In the genomic region with DNA sequence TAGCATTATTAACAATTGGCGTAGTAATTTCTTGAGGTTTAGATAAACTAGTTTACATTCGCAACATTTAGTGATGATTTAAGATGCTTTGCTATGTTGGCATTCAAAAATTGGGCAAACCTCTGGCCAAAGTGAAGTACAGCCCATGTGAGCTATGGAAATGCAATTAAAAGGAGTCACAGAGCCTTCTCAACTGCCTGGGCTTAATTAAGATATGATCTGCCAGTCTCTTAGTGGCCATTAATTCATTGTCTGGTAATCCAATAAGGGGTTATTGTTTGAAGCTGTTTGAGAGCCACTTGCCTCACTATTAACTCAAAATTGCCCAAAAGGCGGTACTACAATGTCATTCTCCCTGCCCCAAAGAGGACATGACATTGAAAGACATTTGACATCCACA, we compare ENCODE assay signal across 22 cellular contexts.
DNase-seq lines count a peak whose midpoint lies in the region; ATAC-seq and TF ChIP-seq lines count a peak whose summit lies in the region.
"Had no signal": no experiment of that assay in that cellular context is flagged by ENCODE, and none has a peak within 500 bp of the region (broad histone marks: within the 10 kb centered on the region; RNA-seq: fewer than 3 reads in every experiment).

No MANE protein-coding gene starts in this region.

- no peaks in the 10 kb centered on the region for H3K9me3 ChIP-seq in RWPE2 (ENCODE audit: severe bottlenecking)
- no peaks in the 10 kb centered on the region for H3K9me3 ChIP-seq in mesenchymal stem cell (ENCODE audit: control insufficient read depth, low read length)
- H3K9me3 ChIP-seq: A549, BLaER1 had no signal

- peaks cover 1 to 19% (median 1%) of the 10 kb centered on the region in 3 donors for H3K27me3 Mint-ChIP-seq in CD14-positive monocyte (ENCODE audit: low read depth in 3 of 3)

- peaks cover 6% of the 10 kb centered on the region for H3K79me1 ChIP-seq in mesenchymal stem cell (replicated peaks; ENCODE audit: low read length, poor library complexity, severe bottlenecking)

- H3K23ac ChIP-seq in mesenchymal stem cell (ENCODE audit: low read length in 2 of 2) = no peak overlapping the region

- no peak overlapping the region for H3K4ac ChIP-seq in mesenchymal stem cell (ENCODE audit: low read depth in 1 of 2, low read length in 2 of 2)

- H2BK12ac ChIP-seq in mesenchymal stem cell (ENCODE audit: low read length in 2 of 2) = no peak overlapping the region

- H2BK5ac ChIP-seq in mesenchymal stem cell (ENCODE audit: low read depth, low read length, poor library complexity, severe bottlenecking) = no peak overlapping the region

- ATAC-seq in RWPE2 (ENCODE audit: low read depth) (no peak), GM19023 (IDR thresholded peaks at IDR 0.05; ENCODE audit: unreplicated experiment) (no peak)
- ATAC-seq: A549; CD8-positive, alpha-beta T cell; GM12878; HCT116 had no signal

- no peak overlapping the region for H3K27ac Mint-ChIP-seq in CD14-positive monocyte
- H3K27ac Mint-ChIP-seq: CD8-positive, alpha-beta T cell; HFFc6 had no signal

- 98% methylated on average over 2 of the region's 3 CpGs for WGBS in mesenchymal stem cell

- DNase-seq in NCI-H1417 (lab: John Stamatoyannopoulos, UW) (peak in 2 of 3 experiments; percentile 16 to 78), NCI-H1417 treated with DMSO at 0.1 percent for 48 hours (lab: John Stamatoyannopoulos, UW) (no peak), NCI-H748 (lab: John Stamatoyannopoulos, UW; ENCODE audit: unreplicated experiment) (peak; percentile 61), RWPE2 (ENCODE audit: low spot score) (no peak), mesenchymal stem cell (no peak), GM19240 (ENCODE audit: insufficient read length, low spot score) (no peak), CD14-positive monocyte (ENCODE audit: low spot score) (no peak)
- DNase-seq: CD8-positive, alpha-beta T cell; DMS 273 treated with DMSO at 0.1 percent for 48 hours; DMS53; DND-41; EL; GOT3; H7; HFFc6; IMR-90 had no signal

- H3K36me3 Mint-ChIP-seq in CD14-positive monocyte = no peaks in the 10 kb centered on the region
- H3K36me3 Mint-ChIP-seq: CD8-positive, alpha-beta T cell had no signal

- H3K4me1 Mint-ChIP-seq in CD14-positive monocyte = no peaks in the 10 kb centered on the region

- H3K27me3 ChIP-seq in RWPE2 (ENCODE audit: insufficient read depth, poor library complexity, severe bottlenecking) (no peaks in the 10 kb centered on the region), mesenchymal stem cell (ENCODE audit: control insufficient read depth in 1 of 2, insufficient read depth in 1 of 2, low read length in 2 of 2) (no peaks in the 10 kb centered on the region)
- H3K27me3 ChIP-seq: BLaER1 had no signal

- no peak overlapping the region for H2BK15ac ChIP-seq in mesenchymal stem cell (ENCODE audit: low read depth, poor library complexity, severe bottlenecking)

- H3K9me3 Mint-ChIP-seq in CD14-positive monocyte = peaks cover 2 to 4% (median 2%) of the 10 kb centered on the region in 7 donors
- H3K9me3 Mint-ChIP-seq: HFFc6 had no signal

- H3K36me3 ChIP-seq in RWPE2 (ENCODE audit: low read depth) = no peaks in the 10 kb centered on the region
- no peaks in the 10 kb centered on the region for H3K36me3 ChIP-seq in mesenchymal stem cell (ENCODE audit: control insufficient read depth in 1 of 2, insufficient read depth in 2 of 2, low read depth in 1 of 2, low read length in 2 of 2)
- H3K36me3 ChIP-seq: BLaER1 had no signal

- no peak overlapping the region for H3K4me3 Mint-ChIP-seq in CD14-positive monocyte
- H3K4me3 Mint-ChIP-seq: CD8-positive, alpha-beta T cell; HFFc6 had no signal

- no peak overlapping the region for H3K4me3 ChIP-seq in RWPE2 (ENCODE audit: severe bottlenecking)
- H3K4me3 ChIP-seq in mesenchymal stem cell (ENCODE audit: insufficient read depth in 1 of 2, low read depth in 1 of 2, low read length in 2 of 2) = no peak overlapping the region
- H3K4me3 ChIP-seq: A549, BLaER1, GM12878 had no signal

- H3K4me1 ChIP-seq in RWPE2 (ENCODE audit: insufficient read depth, poor library complexity, severe bottlenecking) (peaks cover 20% of the 10 kb centered on the region), mesenchymal stem cell (ENCODE audit: control insufficient read depth, insufficient read depth, low read depth, low read length) (peaks cover 6% of the 10 kb centered on the region)
- H3K4me1 ChIP-seq: A549, BLaER1 had no signal

- H3K27ac ChIP-seq in RWPE2 (ENCODE audit: poor library complexity, severe bottlenecking) (peak overlapping the region; percentile 93), mesenchymal stem cell (ENCODE audit: low read length, poor library complexity, severe bottlenecking) (peak overlapping the region; percentile 33)
- H3K27ac ChIP-seq: 22Rv1, A549, BLaER1 had no signal

- no peak overlapping the region for H3K9ac ChIP-seq in mesenchymal stem cell (ENCODE audit: low read length)
- H3K9ac ChIP-seq: BLaER1 had no signal

- H4K91ac ChIP-seq in mesenchymal stem cell (ENCODE audit: low read length) = no peak overlapping the region

- H2AFZ ChIP-seq in mesenchymal stem cell (ENCODE audit: low read depth, low read length) = no peak overlapping the region

- H3K14ac ChIP-seq in mesenchymal stem cell (ENCODE audit: low read length in 2 of 2) = no peak overlapping the region

- intact Hi-C loops in CD14-positive monocyte (cut with micrococcal nuclease) = no loop called here

- TF ChIP-seq CTCF in RWPE2 (IDR thresholded peaks at IDR 0.05; ENCODE audit: poor library complexity, severe bottlenecking) (no peak), CD14-positive monocyte (IDR thresholded peaks at IDR 0.05) (no peak)

- no peak overlapping the region for H4K8ac ChIP-seq in mesenchymal stem cell (ENCODE audit: low read length)

- H3K4me2 ChIP-seq in mesenchymal stem cell (ENCODE audit: low read length, poor library complexity, severe bottlenecking) = no peak overlapping the region
- H3K4me2 ChIP-seq: A549, BLaER1 had no signal

- H3K18ac ChIP-seq in mesenchymal stem cell (ENCODE audit: low read depth in 1 of 2, low read length in 2 of 2) = no peak overlapping the region

- H2AK5ac ChIP-seq in mesenchymal stem cell (ENCODE audit: low read length, severe bottlenecking) = peak overlapping the region; percentile 40

- H2BK120ac ChIP-seq in mesenchymal stem cell (ENCODE audit: low read depth, low read length) = no peak overlapping the region

Comparison
In these comparisons a context has a peak if more than half of its experiments do, and no peak if none do; other contexts are left out.
1. DNase-seq: peak in NCI-H1417 (2 of 3) and NCI-H748 (single experiment); none in NCI-H1417 treated with DMSO at 0.1 percent for 48 hours (single experiment), RWPE2 (single experiment), mesenchymal stem cell (single experiment), GM19240 (single experiment) and CD14-positive monocyte (single experiment).